8 cellular contexts compared by ENCODE assay signal in the genomic region with DNA sequence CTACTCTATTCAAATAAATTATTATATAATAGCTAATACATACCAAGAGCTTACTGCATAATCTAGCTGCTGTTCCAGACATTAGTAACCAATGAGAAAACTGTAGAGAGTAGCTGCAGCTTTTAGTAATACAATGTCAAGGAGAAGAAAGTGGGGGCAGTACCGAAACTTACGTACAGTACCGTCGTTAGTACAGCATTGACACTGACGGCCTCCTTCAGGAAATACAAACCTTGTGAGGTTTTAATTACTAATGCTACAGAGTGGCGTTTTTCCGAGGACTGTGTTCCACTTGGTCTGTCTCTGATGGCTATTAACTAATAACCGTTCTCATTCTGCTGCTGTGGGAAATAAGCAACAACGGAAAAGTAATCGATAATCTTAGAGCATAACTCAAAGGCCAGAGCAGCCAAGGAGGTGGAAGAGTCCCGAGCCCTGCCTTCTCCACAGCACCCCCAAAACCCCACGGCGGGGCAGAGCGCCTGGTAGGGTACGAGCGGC. TPM values are rescaled to one million over a fixed set of nuclear protein-coding genes. Genes with fewer than 3 reads are reported as not detected.
DNase-seq lines count a peak whose midpoint lies in the region; ATAC-seq and TF ChIP-seq lines count a peak whose summit lies in the region.

No MANE protein-coding gene starts in this region.

- H4K20me1 ChIP-seq in OCI-LY3 (ENCODE audit: insufficient read depth, low read length), result no peaks in the 10 kb centered on the region
- no peaks in the 10 kb centered on the region for H4K20me1 ChIP-seq in mammary epithelial cell (ENCODE audit: insufficient read depth, low read length)

- CTCF ChIA-PET in mammary epithelial cell (lab: Charles Lee; ENCODE audit: low non-redundant PET), result interaction anchor here (0.6 kb wide), 1 partner anchor 97 kb away, joined by 5 read pairs; no protein-coding TSS in a partner anchor

- H3K9me3 ChIP-seq in OCI-LY3 (ENCODE audit: insufficient read depth, low read length) (no peaks in the 10 kb centered on the region), mammary epithelial cell (replicated peaks; ENCODE audit: insufficient read depth, low read length) (no peaks in the 10 kb centered on the region)

- H3K27ac ChIP-seq in OCI-LY3 (ENCODE audit: low read length), result peak overlapping the region; percentile 93
- H3K27ac ChIP-seq in mammary epithelial cell (ENCODE audit: insufficient read depth, low read depth, low read length), result peak overlapping the region; percentile 77
- peak overlapping the region; percentile 71 for H3K27ac ChIP-seq in layer of hippocampus (ENCODE audit: low read depth, low read length)

- in situ Hi-C loops in mammary epithelial cell (cut with MboI; ENCODE audit: low sequenced_read_pairs in 2 of 2), result no loop called here

- WGBS in mammary epithelial cell (ENCODE audit: low coverage, missing lambda C conversion rate), result 2% methylated on average over 16 of the region's 16 CpGs

- peak overlapping the region; percentile 96 for H3K9ac ChIP-seq in OCI-LY3 (ENCODE audit: low read length)
- H3K9ac ChIP-seq in mammary epithelial cell (ENCODE audit: insufficient read depth, low read length), result peak overlapping the region; percentile 77

- dilution Hi-C loops in mammary epithelial cell (cut with HindIII; ENCODE audit: low sequenced_read_pairs), result no loop called here

- H3K4me3 ChIP-seq in OCI-LY3 (ENCODE audit: low read length) (peak overlapping the region; percentile 95), mammary epithelial cell (replicated peaks in 1 of 3; ENCODE audit: insufficient read depth in 1 of 3, low read depth in 2 of 3, low read length in 3 of 3) (peak overlapping the region; percentile 59 to 70 (median 68))

- H3K4me2 ChIP-seq in OCI-LY3 (ENCODE audit: low read length) (peak overlapping the region; percentile 89), mammary epithelial cell (ENCODE audit: insufficient read depth, low read depth, low read length) (peak overlapping the region; percentile 94)

- H3K27me3 ChIP-seq in OCI-LY3 (ENCODE audit: low read depth, low read length), result no peaks in the 10 kb centered on the region
- H3K27me3 ChIP-seq in mammary epithelial cell (ENCODE audit: insufficient read depth, low read length), result no peaks in the 10 kb centered on the region
- no peaks in the 10 kb centered on the region for H3K27me3 ChIP-seq in layer of hippocampus (ENCODE audit: control insufficient read depth, insufficient read depth, low read length)

- intact Hi-C loops in mammary epithelial cell (cut with micrococcal nuclease), result loop anchor here (5.0 kb wide), 1 partner anchor 152 kb away; no protein-coding TSS in a partner anchor

- H3K79me2 ChIP-seq in OCI-LY3 (ENCODE audit: low read length), result peaks cover 42% of the 10 kb centered on the region
- H3K79me2 ChIP-seq in mammary epithelial cell (ENCODE audit: insufficient read depth, low read length), result peaks cover 17% of the 10 kb centered on the region

- H3K4me1 ChIP-seq in OCI-LY3 (ENCODE audit: low read length) (peaks cover 19% of the 10 kb centered on the region), mammary epithelial cell (ENCODE audit: insufficient read depth, low read length) (peaks cover 4% of the 10 kb centered on the region)

- H3K36me3 ChIP-seq in OCI-LY3 (replicated peaks; ENCODE audit: low read depth, low read length), result peaks cover 16% of the 10 kb centered on the region
- peaks cover 2% of the 10 kb centered on the region for H3K36me3 ChIP-seq in mammary epithelial cell (ENCODE audit: insufficient read depth, low read length)

- ATAC-seq in GM19043 (IDR thresholded peaks at IDR 0.05; ENCODE audit: low read depth, unreplicated experiment) (peak; percentile 44), HG03139 (IDR thresholded peaks at IDR 0.05; ENCODE audit: unreplicated experiment) (peak; percentile 48)

- H2AFZ ChIP-seq in OCI-LY3 (ENCODE audit: low read depth, low read length) (peak overlapping the region; percentile 93), mammary epithelial cell (ENCODE audit: low read depth, low read length) (peak overlapping the region; percentile 97)

- no TSS peak for BruUV-seq in mammary epithelial cell (replicated peaks; lab: Mats Ljungman, UMichigan)

- TF ChIP-seq CTCF in OCI-LY3 (IDR thresholded peaks at IDR 0.05; ENCODE audit: low read depth, low read length), result no peak
- no peak for TF ChIP-seq CTCF in mammary epithelial cell (conservative IDR thresholded peaks at IDR 0.05 in 1 of 2, IDR thresholded peaks at IDR 0.05 in 1 of 2; ENCODE audit: extremely low read depth in 1 of 2, insufficient read depth in 1 of 2, low read depth in 1 of 2, low read length in 2 of 2)

- DNase-seq in DMS114 treated with DMSO at 0.1 percent for 48 hours (lab: John Stamatoyannopoulos, UW; ENCODE audit: unreplicated experiment) (peak; percentile 36), mammary epithelial cell (peak; percentile 39), ecto neural progenitor cell (ENCODE audit: low spot score) (no peak)
- DNase-seq in stimulated activated naive CD4-positive, alpha-beta T cell treated with Interleukin-2 at 50 U/mL for 16 hours (lab: John Stamatoyannopoulos, UW), result peak; percentile 20

RNA-seq across cellular contexts. Expression of a gene that starts 0.3 kb away (rescaled TPM):
- total RNA-seq in mammary epithelial cell, result 10 to 100 TPM in 1 of 2 donors, 1 to 10 TPM in 1; 9.1 to 10.3 TPM
- 4.6 TPM for polyA plus RNA-seq in mammary epithelial cell
- polyA minus RNA-seq in mammary epithelial cell, result 6.4 TPM

RNA-seq across cellular contexts. Expression of a gene that starts 27.6 kb away (rescaled TPM):
- 1 to 10 TPM in 1 of 2 donors, under 1 TPM in 1; 0.54 to 3.8 TPM for total RNA-seq in mammary epithelial cell
- 0.14 TPM for polyA plus RNA-seq in mammary epithelial cell
- polyA minus RNA-seq in mammary epithelial cell, result not detected
